In the genomic region with DNA sequence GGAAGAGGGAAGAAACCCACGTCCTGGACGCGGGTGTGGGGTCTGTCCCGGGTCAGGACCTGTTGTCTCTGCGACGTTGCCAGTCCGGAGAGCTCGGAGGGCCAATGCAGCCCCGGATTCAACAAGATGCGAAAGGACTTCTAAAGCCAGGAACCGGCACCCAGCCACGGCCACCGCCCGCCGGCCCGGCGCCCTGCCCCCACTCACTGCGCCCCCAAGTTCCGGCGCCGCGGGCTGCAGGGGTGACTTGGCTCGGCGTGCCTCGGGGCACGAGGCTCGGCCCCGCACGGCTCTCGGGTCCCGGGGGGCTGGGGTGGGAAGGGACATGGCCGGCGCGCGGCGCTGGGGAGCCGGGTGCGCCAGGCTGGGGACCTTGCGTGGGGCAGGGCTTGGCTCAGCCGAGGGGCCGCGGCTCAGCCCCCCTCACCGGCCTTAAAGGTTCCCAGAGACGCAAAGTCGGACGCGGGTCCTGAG, we compare ENCODE assay signal across 8 cellular contexts. TPM values are rescaled to one million over a fixed set of nuclear protein-coding genes. Genes with fewer than 3 reads are reported as not detected.
DNase-seq lines count a peak whose midpoint lies in the region; ATAC-seq and TF ChIP-seq lines count a peak whose summit lies in the region.

No MANE protein-coding gene starts in this region.

- no peaks in the 10 kb centered on the region for H3K27me3 ChIP-seq in WERI-Rb-1 (ENCODE audit: insufficient read depth, low read depth, severe bottlenecking)

- peaks cover 14 to 45% of the 10 kb centered on the region in 2 donors for H3K27me3 Mint-ChIP-seq in effector memory CD8-positive, alpha-beta T cell

- intact Hi-C loops in left cardiac atrium (cut with DNase I): no loop called here

- ATAC-seq in left cardiac atrium: peak; percentile 22 to 61
- ATAC-seq in effector memory CD8-positive, alpha-beta T cell (replicated peaks): no peak

- H3K9me3 Mint-ChIP-seq in effector memory CD8-positive, alpha-beta T cell: no peaks in the 10 kb centered on the region

- no peak overlapping the region for H3K4me3 Mint-ChIP-seq in effector memory CD8-positive, alpha-beta T cell

- no peak for TF ChIP-seq CTCF in WERI-Rb-1 (IDR thresholded peaks at IDR 0.05; ENCODE audit: low read depth, low read length)

- H3K27ac ChIP-seq in WERI-Rb-1: peak overlapping the region; percentile 95

- DNase-seq in GM19238 (ENCODE audit: insufficient read length, low spot score) (peak; percentile 51), WERI-Rb-1 (no peak), left cardiac atrium (no peak), skeletal muscle cell (ENCODE audit: low read depth) (no peak), HPDE6-E6E7 (ENCODE audit: extremely low spot score) (no peak), NCI-H774 (lab: John Stamatoyannopoulos, UW) (no peak)
- no peak for DNase-seq in effector memory CD8-positive, alpha-beta T cell
- no peak for DNase-seq in stimulated activated CD4-positive, alpha-beta T cell treated with anti-CD3 and anti-CD28 coated beads, Interleukin-1b, Interleukin-23, amount 100 ng/mL, for 48 hours

- peak overlapping the region; percentile 79 for H3K4me3 ChIP-seq in WERI-Rb-1 (ENCODE audit: low read depth, low read length)
- peak overlapping the region; percentile 62 for H3K4me3 ChIP-seq in skeletal muscle cell (ENCODE audit: low read depth, low read length)

- peaks cover 61% of the 10 kb centered on the region for H3K36me3 ChIP-seq in WERI-Rb-1

- no peaks in the 10 kb centered on the region for H3K36me3 Mint-ChIP-seq in effector memory CD8-positive, alpha-beta T cell (ENCODE audit: insufficient read depth)

- peaks cover 2 to 8% of the 10 kb centered on the region in 2 donors for H3K4me1 Mint-ChIP-seq in effector memory CD8-positive, alpha-beta T cell (ENCODE audit: low read depth in 2 of 2)

- no peaks in the 10 kb centered on the region for H3K9me3 ChIP-seq in WERI-Rb-1 (ENCODE audit: severe bottlenecking)

- no peak overlapping the region for H3K27ac Mint-ChIP-seq in effector memory CD8-positive, alpha-beta T cell

RNA-seq across cellular contexts. Expression of a gene that starts 51.8 kb away (rescaled TPM):
- total RNA-seq in left cardiac atrium: 10 to 100 TPM; 33.3 to 40.6 TPM

RNA-seq across cellular contexts. Expression of a gene that starts 53.9 kb away (rescaled TPM):
- total RNA-seq in left cardiac atrium: 10 to 100 TPM; 18.8 to 40.6 TPM
